ENCODE assay signal across 27 cellular contexts in the genomic region with DNA sequence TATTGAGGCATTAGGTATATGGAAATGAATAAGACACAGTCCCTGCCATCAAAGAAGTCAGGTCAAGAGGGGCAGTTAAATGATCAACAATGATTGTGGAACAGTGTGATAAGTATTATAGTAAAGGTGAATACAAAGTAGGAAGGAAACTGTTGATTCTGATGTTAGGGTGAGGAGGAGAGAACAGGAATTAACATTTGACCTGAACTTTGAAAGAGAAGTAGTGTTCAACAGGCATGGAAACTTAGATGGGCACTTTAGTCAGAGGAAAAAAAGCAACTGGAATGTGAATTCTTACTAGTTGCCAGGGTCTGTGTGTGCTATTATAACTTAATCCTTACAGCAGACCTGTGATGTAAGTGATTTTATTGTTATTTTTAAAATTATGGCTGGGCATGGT.
"Had no signal": no experiment of that assay in that cellular context is flagged by ENCODE, and none has a peak within 500 bp of the region (broad histone marks: within the 10 kb centered on the region; RNA-seq: fewer than 3 reads in every experiment).

No MANE protein-coding gene starts in this region.

- H3K36me3 Mint-ChIP-seq: memory B cell, natural killer cell had no signal

- H3K27me3 Mint-ChIP-seq: memory B cell, type B pancreatic cell had no signal

- ATAC-seq: esophagus mucosa; gastroesophageal sphincter; heart left ventricle; left lobe of liver; natural killer cell; psoas muscle; right lobe of liver; stimulated activated naive CD8-positive, alpha-beta T cell treated with anti-CD3 and anti-CD28 coated beads, Interleukin-15, Interleukin-2, amounts not matched to agents 100 U/mL and 50 U/mL, for 24 hours had no signal

- H3K9me3 Mint-ChIP-seq: endodermal cell, memory B cell, natural killer cell, neural crest cell, type B pancreatic cell had no signal

- H3K27ac Mint-ChIP-seq: endodermal cell, memory B cell, natural killer cell, type B pancreatic cell had no signal

- DNase-seq: cerebellar nuclear complex; dorsolateral prefrontal cortex; effector CD4-positive, alpha-beta T cell; endodermal cell; foreskin fibroblast; heart left ventricle; kidney; natural killer cell; psoas muscle; right lobe of liver; stimulated activated CD4-positive, alpha-beta T cell treated with anti-CD3 and anti-CD28 coated beads, Interleukin-12 subunit alpha, Interleukin-12 subunit beta, amount 100 ng/mL, for 4 hours; stimulated activated CD4-positive, alpha-beta T cell treated with anti-CD3 and anti-CD28 coated beads, Interleukin-1b, Interleukin-23, amount 100 ng/mL, for 48 hours; stimulated activated CD4-positive, alpha-beta T cell treated with anti-CD3 and anti-CD28 coated beads, Interleukin-4, amount 100 ng/mL, for 1 hour; stimulated activated CD8-positive, alpha-beta memory T cell treated with anti-CD3 and anti-CD28 coated beads, Interleukin-4, amount 100 ng/mL, for 48 hours; stimulated activated naive CD8-positive, alpha-beta T cell treated with anti-CD3 and anti-CD28 coated beads, Interleukin-15, Interleukin-2, amounts not matched to agents 100 U/mL and 50 U/mL, for 24 hours; substantia nigra; testis; tibial artery had no signal

- H3K4me3 ChIP-seq: dorsolateral prefrontal cortex, gastroesophageal sphincter, heart left ventricle, hepatocyte, lung, psoas muscle, right lobe of liver, smooth muscle cell, testis, tibial artery had no signal

- H3K4me3 Mint-ChIP-seq: endodermal cell, memory B cell, natural killer cell, neural crest cell, type B pancreatic cell had no signal
